1 cellular context compared by ENCODE assay signal in genomic region chr9:4982720-4983482, GRCh38.
TF ChIP-seq lines count a peak whose summit lies in the region.

No MANE protein-coding gene starts in this region.

TF ChIP-seq in GM12878, 131 proteins besides CTCF, POLR2A, EP300 and RAD21 (continued from another document):
- no peak for TF ChIP-seq NFYA (IDR thresholded peaks at IDR 0.05; ENCODE audit: borderline replicate concordance, low read depth, low read length)
- no peak for TF ChIP-seq RCOR1 (conservative IDR thresholded peaks at IDR 0.05; ENCODE audit: low read depth, low read length)
- no peak for TF ChIP-seq SIX5 (IDR thresholded peaks at IDR 0.05; ENCODE audit: low read depth, low read length, severe bottlenecking)
- TF ChIP-seq FOS (IDR thresholded peaks at IDR 0.05; ENCODE audit: borderline replicate concordance, extremely low read depth, insufficient read length): no peak
- no peak for TF ChIP-seq CHD1 (IDR thresholded peaks at IDR 0.05; ENCODE audit: low read depth, low read length)
- TF ChIP-seq TCF3 (IDR thresholded peaks at IDR 0.05; ENCODE audit: borderline replicate concordance, insufficient read depth, low read depth, low read length): no peak
- TF ChIP-seq NR2C2 (IDR thresholded peaks at IDR 0.05; ENCODE audit: borderline replicate concordance, control insufficient read depth, insufficient read length, low read depth): no peak
- TF ChIP-seq NKRF (conservative IDR thresholded peaks at IDR 0.05): no peak
- TF ChIP-seq SUPT20H (IDR thresholded peaks at IDR 0.05; ENCODE audit: borderline replicate concordance, control insufficient read depth, low read depth, low read length): no peak
- no peak for TF ChIP-seq MEF2B (IDR thresholded peaks at IDR 0.05; ENCODE audit: partially characterized antibody, poor library complexity, severe bottlenecking)
- TF ChIP-seq MYC (IDR thresholded peaks at IDR 0.05; ENCODE audit: insufficient read depth, insufficient read length, insufficient replicate concordance, low read length, severe bottlenecking): no peak
- no peak for TF ChIP-seq STAT1 (conservative IDR thresholded peaks at IDR 0.05)
- TF ChIP-seq ZNF622 (IDR thresholded peaks at IDR 0.05): no peak
- no peak for TF ChIP-seq SMC3 (IDR thresholded peaks at IDR 0.05; ENCODE audit: borderline replicate concordance, low read length)
- no peak for TF ChIP-seq SREBF2 (IDR thresholded peaks at IDR 0.05; ENCODE audit: low read length)
- TF ChIP-seq HDAC2 (IDR thresholded peaks at IDR 0.05): no peak
- no peak for TF ChIP-seq TCF7 (IDR thresholded peaks at IDR 0.05; ENCODE audit: borderline replicate concordance)
- TF ChIP-seq KAT2A (conservative IDR thresholded peaks at IDR 0.05; ENCODE audit: control insufficient read depth, low read depth, low read length): no peak
- TF ChIP-seq JUND (IDR thresholded peaks at IDR 0.05; ENCODE audit: low read depth, low read length): peak; percentile 72
- no peak for TF ChIP-seq RELB (IDR thresholded peaks at IDR 0.05; ENCODE audit: low read depth)
- TF ChIP-seq EED (IDR thresholded peaks at IDR 0.05; ENCODE audit: low read depth): no peak
- no peak for TF ChIP-seq TBL1XR1 (IDR thresholded peaks at IDR 0.05; ENCODE audit: low read depth, low read length)
- TF ChIP-seq, protein P1, sequence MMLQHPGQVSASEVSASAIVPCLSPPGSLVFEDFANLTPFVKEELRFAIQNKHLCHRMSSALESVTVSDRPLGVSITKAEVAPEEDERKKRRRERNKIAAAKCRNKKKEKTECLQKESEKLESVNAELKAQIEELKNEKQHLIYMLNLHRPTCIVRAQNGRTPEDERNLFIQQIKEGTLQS (IDR thresholded peaks at IDR 0.05; ENCODE audit: borderline replicate concordance, extremely low read depth, low read depth, low read length): no peak
- TF ChIP-seq, protein P2, sequence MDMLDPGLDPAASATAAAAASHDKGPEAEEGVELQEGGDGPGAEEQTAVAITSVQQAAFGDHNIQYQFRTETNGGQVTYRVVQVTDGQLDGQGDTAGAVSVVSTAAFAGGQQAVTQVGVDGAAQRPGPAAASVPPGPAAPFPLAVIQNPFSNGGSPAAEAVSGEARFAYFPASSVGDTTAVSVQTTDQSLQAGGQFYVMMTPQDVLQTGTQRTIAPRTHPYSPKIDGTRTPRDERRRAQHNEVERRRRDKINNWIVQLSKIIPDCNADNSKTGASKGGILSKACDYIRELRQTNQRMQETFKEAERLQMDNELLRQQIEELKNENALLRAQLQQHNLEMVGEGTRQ (IDR thresholded peaks at IDR 0.05; ENCODE audit: borderline replicate concordance, low read depth, low read length): no peak
- TF ChIP-seq, protein P3, sequence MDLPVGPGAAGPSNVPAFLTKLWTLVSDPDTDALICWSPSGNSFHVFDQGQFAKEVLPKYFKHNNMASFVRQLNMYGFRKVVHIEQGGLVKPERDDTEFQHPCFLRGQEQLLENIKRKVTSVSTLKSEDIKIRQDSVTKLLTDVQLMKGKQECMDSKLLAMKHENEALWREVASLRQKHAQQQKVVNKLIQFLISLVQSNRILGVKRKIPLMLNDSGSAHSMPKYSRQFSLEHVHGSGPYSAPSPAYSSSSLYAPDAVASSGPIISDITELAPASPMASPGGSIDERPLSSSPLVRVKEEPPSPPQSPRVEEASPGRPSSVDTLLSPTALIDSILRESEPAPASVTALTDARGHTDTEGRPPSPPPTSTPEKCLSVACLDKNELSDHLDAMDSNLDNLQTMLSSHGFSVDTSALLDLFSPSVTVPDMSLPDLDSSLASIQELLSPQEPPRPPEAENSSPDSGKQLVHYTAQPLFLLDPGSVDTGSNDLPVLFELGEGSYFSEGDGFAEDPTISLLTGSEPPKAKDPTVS (IDR thresholded peaks at IDR 0.05; ENCODE audit: low read depth, low read length): no peak
- TF ChIP-seq HDAC6 (IDR thresholded peaks at IDR 0.05; ENCODE audit: unreplicated experiment): no peak
- no peak for TF ChIP-seq SUZ12 (IDR thresholded peaks at IDR 0.05; ENCODE audit: unreplicated experiment)
- 0 out of 2 replicates have a peak, but pooled peaks have one; percentile 36 for TF ChIP-seq DPF2 (IDR thresholded peaks at IDR 0.05)
- no peak for TF ChIP-seq LARP7 (IDR thresholded peaks at IDR 0.05)
- TF ChIP-seq, protein P4, sequence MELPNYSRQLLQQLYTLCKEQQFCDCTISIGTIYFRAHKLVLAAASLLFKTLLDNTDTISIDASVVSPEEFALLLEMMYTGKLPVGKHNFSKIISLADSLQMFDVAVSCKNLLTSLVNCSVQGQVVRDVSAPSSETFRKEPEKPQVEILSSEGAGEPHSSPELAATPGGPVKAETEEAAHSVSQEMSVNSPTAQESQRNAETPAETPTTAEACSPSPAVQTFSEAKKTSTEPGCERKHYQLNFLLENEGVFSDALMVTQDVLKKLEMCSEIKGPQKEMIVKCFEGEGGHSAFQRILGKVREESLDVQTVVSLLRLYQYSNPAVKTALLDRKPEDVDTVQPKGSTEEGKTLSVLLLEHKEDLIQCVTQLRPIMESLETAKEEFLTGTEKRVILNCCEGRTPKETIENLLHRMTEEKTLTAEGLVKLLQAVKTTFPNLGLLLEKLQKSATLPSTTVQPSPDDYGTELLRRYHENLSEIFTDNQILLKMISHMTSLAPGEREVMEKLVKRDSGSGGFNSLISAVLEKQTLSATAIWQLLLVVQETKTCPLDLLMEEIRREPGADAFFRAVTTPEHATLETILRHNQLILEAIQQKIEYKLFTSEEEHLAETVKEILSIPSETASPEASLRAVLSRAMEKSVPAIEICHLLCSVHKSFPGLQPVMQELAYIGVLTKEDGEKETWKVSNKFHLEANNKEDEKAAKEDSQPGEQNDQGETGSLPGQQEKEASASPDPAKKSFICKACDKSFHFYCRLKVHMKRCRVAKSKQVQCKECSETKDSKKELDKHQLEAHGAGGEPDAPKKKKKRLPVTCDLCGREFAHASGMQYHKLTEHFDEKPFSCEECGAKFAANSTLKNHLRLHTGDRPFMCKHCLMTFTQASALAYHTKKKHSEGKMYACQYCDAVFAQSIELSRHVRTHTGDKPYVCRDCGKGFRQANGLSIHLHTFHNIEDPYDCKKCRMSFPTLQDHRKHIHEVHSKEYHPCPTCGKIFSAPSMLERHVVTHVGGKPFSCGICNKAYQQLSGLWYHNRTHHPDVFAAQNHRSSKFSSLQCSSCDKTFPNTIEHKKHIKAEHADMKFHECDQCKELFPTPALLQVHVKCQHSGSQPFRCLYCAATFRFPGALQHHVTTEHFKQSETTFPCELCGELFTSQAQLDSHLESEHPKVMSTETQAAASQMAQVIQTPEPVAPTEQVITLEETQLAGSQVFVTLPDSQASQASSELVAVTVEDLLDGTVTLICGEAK (IDR thresholded peaks at IDR 0.05; ENCODE audit: borderline replicate concordance): no peak
- no peak for TF ChIP-seq BACH1 (IDR thresholded peaks at IDR 0.05; ENCODE audit: borderline replicate concordance)
- no peak for TF ChIP-seq ZSCAN29 (IDR thresholded peaks at IDR 0.05)
- TF ChIP-seq ATF7 (IDR thresholded peaks at IDR 0.05; ENCODE audit: low read depth): 0 out of 2 replicates have a peak, but pooled peaks have one; percentile 9
- peak; percentile 82 for TF ChIP-seq CREB1 (IDR thresholded peaks at IDR 0.05; ENCODE audit: low read depth)
- no peak for TF ChIP-seq STAT3 (IDR thresholded peaks at IDR 0.05; ENCODE audit: low read depth, low read length)
- TF ChIP-seq SMARCA5 (IDR thresholded peaks at IDR 0.05): no peak
- TF ChIP-seq, protein P5, sequence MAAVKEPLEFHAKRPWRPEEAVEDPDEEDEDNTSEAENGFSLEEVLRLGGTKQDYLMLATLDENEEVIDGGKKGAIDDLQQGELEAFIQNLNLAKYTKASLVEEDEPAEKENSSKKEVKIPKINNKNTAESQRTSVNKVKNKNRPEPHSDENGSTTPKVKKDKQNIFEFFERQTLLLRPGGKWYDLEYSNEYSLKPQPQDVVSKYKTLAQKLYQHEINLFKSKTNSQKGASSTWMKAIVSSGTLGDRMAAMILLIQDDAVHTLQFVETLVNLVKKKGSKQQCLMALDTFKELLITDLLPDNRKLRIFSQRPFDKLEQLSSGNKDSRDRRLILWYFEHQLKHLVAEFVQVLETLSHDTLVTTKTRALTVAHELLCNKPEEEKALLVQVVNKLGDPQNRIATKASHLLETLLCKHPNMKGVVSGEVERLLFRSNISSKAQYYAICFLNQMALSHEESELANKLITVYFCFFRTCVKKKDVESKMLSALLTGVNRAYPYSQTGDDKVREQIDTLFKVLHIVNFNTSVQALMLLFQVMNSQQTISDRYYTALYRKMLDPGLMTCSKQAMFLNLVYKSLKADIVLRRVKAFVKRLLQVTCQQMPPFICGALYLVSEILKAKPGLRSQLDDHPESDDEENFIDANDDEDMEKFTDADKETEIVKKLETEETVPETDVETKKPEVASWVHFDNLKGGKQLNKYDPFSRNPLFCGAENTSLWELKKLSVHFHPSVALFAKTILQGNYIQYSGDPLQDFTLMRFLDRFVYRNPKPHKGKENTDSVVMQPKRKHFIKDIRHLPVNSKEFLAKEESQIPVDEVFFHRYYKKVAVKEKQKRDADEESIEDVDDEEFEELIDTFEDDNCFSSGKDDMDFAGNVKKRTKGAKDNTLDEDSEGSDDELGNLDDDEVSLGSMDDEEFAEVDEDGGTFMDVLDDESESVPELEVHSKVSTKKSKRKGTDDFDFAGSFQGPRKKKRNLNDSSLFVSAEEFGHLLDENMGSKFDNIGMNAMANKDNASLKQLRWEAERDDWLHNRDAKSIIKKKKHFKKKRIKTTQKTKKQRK (IDR thresholded peaks at IDR 0.05; ENCODE audit: low read depth, low read length): no peak
- no peak for TF ChIP-seq BMI1 (IDR thresholded peaks at IDR 0.05; ENCODE audit: borderline replicate concordance)
- no peak for TF ChIP-seq FOXK2 (IDR thresholded peaks at IDR 0.05)
- TF ChIP-seq KLF5 (IDR thresholded peaks at IDR 0.05; ENCODE audit: partially characterized antibody): no peak
- no peak for TF ChIP-seq NBN (IDR thresholded peaks at IDR 0.05)
- no peak for TF ChIP-seq PAX5 (IDR thresholded peaks at IDR 0.05; ENCODE audit: borderline replicate concordance, low read depth, low read length)
- TF ChIP-seq JUNB (IDR thresholded peaks at IDR 0.05): peak; percentile 90
- TF ChIP-seq MLLT1 (IDR thresholded peaks at IDR 0.05): no peak
- no peak for TF ChIP-seq YBX1 (IDR thresholded peaks at IDR 0.05)
- no peak for TF ChIP-seq WRNIP1 (IDR thresholded peaks at IDR 0.05; ENCODE audit: borderline replicate concordance, low read depth, low read length)
- TF ChIP-seq RFX5 (IDR thresholded peaks at IDR 0.05; ENCODE audit: low read depth, low read length): no peak
- TF ChIP-seq POLR2AphosphoS2 (IDR thresholded peaks at IDR 0.05; ENCODE audit: low read depth, low read length): no peak
TF ChIP-seq in GM12878: peak in this region for 17.
